ENCODE assay signal across 8 cellular contexts in the genomic region with DNA sequence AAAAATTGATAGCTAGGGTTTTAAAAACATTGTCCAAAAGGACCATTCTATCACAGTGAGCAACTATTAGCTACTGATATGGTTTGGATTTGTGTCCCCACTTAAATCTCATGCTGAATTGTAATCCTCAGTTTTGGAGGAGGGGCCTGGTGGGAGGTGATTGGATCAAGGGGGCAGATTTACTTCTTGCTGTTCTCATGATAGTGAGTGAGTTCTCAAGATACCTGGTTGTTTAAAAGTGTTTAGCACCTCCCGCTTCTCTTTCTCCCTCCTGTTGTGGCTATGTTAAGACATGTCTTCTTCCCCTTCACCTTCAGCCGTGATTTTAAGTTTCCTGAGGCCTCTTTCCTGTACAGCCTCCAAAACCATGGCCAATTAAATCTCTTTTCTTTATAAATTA.
"Had no signal": no experiment of that assay in that cellular context is flagged by ENCODE, and none has a peak within 500 bp of the region (broad histone marks: within the 10 kb centered on the region; RNA-seq: fewer than 3 reads in every experiment).

No MANE protein-coding gene starts in this region.

- ATAC-seq: GM12878 had no signal

- FAIRE-seq: G401.6, GM12878, GM12891, GM12892, GM18507, GM19239 had no signal

- DNase-seq: GDM1, GF-D8 had no signal

- H3K4me3 ChIP-seq: GM12878 had no signal
